24 cellular contexts compared by ENCODE assay signal in the genomic region with DNA sequence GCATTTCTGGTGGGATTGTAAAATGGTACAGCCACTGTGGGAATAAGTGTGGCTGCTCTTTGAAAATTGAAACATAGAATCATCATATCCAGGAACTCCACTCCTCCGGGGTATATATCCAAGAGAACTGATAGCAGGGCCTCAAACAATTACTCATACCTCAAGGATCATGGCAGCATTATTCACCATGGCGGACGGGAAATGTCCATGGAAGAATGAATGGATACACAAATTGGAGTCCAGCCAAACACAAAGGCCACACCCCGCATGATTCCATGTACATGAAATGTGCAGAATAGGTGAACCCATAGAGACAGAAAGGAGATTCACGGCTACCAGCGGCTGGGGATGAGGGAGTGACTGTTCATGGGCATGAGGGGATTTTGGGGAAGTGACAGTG. TPM values are rescaled to one million over a fixed set of nuclear protein-coding genes. Genes with fewer than 3 reads are reported as not detected.
DNase-seq lines count a peak whose midpoint lies in the region; ATAC-seq, FAIRE-seq and TF ChIP-seq lines count a peak whose summit lies in the region.
"Had no signal": no experiment of that assay in that cellular context is flagged by ENCODE, and none has a peak within 500 bp of the region (broad histone marks: within the 10 kb centered on the region; RNA-seq: fewer than 3 reads in every experiment).

No MANE protein-coding gene starts in this region.

- TF ChIP-seq CTCF in PC-3 (conservative IDR thresholded peaks at IDR 0.05; ENCODE audit: low read depth, low read length) (no peak), endothelial cell of umbilical vein (IDR thresholded peaks at IDR 0.05; ENCODE audit: extremely low read depth in 1 of 2, insufficient read depth in 1 of 2, low read depth in 1 of 2, low read length in 2 of 2) (no peak), omental fat pad (IDR thresholded peaks at IDR 0.05) (no peak)

- H3K27me3 ChIP-seq in PC-3 (ENCODE audit: low read length) (no peaks in the 10 kb centered on the region), endothelial cell of umbilical vein (ENCODE audit: control insufficient read depth in 2 of 2, insufficient read depth in 2 of 2, low read length in 2 of 2) (no peaks in the 10 kb centered on the region)
- H3K27me3 ChIP-seq: gastroesophageal sphincter, spleen, testis, vagina had no signal

- H3F3A ChIP-seq in PC-3 (ENCODE audit: low read length, unreplicated experiment), result no peaks in the 10 kb centered on the region

- TF ChIP-seq POLR2A in endothelial cell of umbilical vein (IDR thresholded peaks at IDR 0.05; ENCODE audit: low read depth, low read length), result no peak

- POLR2A ChIA-PET in PC-3 (lab: Charles Lee; ENCODE audit: unreplicated experiment), result no interaction called here
- POLR2A ChIA-PET in endothelial cell of umbilical vein (lab: Charles Lee), result no interaction called here

- dilution Hi-C loops in endothelial cell of umbilical vein (cut with MboI; ENCODE audit: extremely low pct_ligation_motif_present, low sequenced_read_pairs), result no loop called here

- H3K9ac ChIP-seq in PC-3 (ENCODE audit: low read length), result no peak overlapping the region
- H3K9ac ChIP-seq in endothelial cell of umbilical vein (replicated peaks; ENCODE audit: extremely low read depth, insufficient read depth, low read length), result no peak overlapping the region

- no peak overlapping the region for H3K4me2 ChIP-seq in PC-3 (ENCODE audit: low read length)
- no peak overlapping the region for H3K4me2 ChIP-seq in endothelial cell of umbilical vein (ENCODE audit: insufficient read depth, low read length)

- H3K36me3 ChIP-seq in PC-3 (ENCODE audit: low read depth, low read length), result no peaks in the 10 kb centered on the region
- no peaks in the 10 kb centered on the region for H3K36me3 ChIP-seq in endothelial cell of umbilical vein (ENCODE audit: control insufficient read depth in 2 of 2, extremely low read depth in 1 of 2, insufficient read depth in 2 of 2, low read length in 2 of 2)
- H3K36me3 ChIP-seq: gastroesophageal sphincter, HAP-1, spleen, vagina had no signal

- intact Hi-C loops in PC-3 (cut with micrococcal nuclease) (no loop called here), endothelial cell of umbilical vein (cut with micrococcal nuclease) (loop anchor here (5.0 kb wide), 1 partner anchor 166 kb away; no protein-coding TSS in a partner anchor)

- H4K20me1 ChIP-seq in PC-3 (ENCODE audit: low read length), result no peaks in the 10 kb centered on the region
- no peaks in the 10 kb centered on the region for H4K20me1 ChIP-seq in endothelial cell of umbilical vein (replicated peaks; ENCODE audit: control insufficient read depth, extremely low read depth, insufficient read depth, low read length)

- peak; percentile 29 for ATAC-seq in PC-3
- peak; percentile 38 for ATAC-seq in omental fat pad (ENCODE audit: low FRiP score)
- ATAC-seq in GM21515 (IDR thresholded peaks at IDR 0.05; ENCODE audit: unreplicated experiment), result no peak
- no peak for ATAC-seq in HG02588 (IDR thresholded peaks at IDR 0.05; ENCODE audit: unreplicated experiment)
- ATAC-seq: T-cell had no signal

- peak; percentile 41 for DNase-seq in HPDE6-E6E7 (ENCODE audit: extremely low spot score)
- DNase-seq in PC-3, result peak; percentile 67
- DNase-seq in endothelial cell of umbilical vein (ENCODE audit: low read depth, low spot score), result peak; percentile 65
- DNase-seq in omental fat pad (ENCODE audit: low spot score), result no peak
- DNase-seq in Kasumi-1 (lab: John Stamatoyannopoulos, UW), result no peak
- DNase-seq: activated CD4-positive, alpha-beta T cell treated with anti-CD3 and anti-CD28 coated beads for 4 hours; activated naive CD4-positive, alpha-beta T cell treated with anti-CD3 and anti-CD28 coated beads, Interleukin-2, amount 10 ng/mL, durations not matched to agents 7 days and 5 days; CD4-positive, alpha-beta memory T cell; DMS53; mesendoderm; naive B cell; NCI-H1436 treated with DMSO at 0.1 percent for 48 hours; NCI-H774; SHP77 treated with DMSO at 0.1 percent for 48 hours; spleen; stimulated activated CD4-positive, alpha-beta T cell treated with anti-CD3 and anti-CD28 coated beads, Interleukin-4, amount 100 ng/mL, for 1 hour; stimulated activated naive CD4-positive, alpha-beta T cell; T-cell; testis had no signal

- no peak overlapping the region for H3K4me3 ChIP-seq in PC-3 (ENCODE audit: low read length)
- no peak overlapping the region for H3K4me3 ChIP-seq in endothelial cell of umbilical vein (replicated peaks in 1 of 3; ENCODE audit: insufficient read depth in 1 of 3, low read depth in 1 of 3, low read length in 3 of 3)
- H3K4me3 ChIP-seq: gastroesophageal sphincter, HAP-1, spleen, testis, vagina had no signal

- H3K27ac ChIP-seq in PC-3 (ENCODE audit: low read length) (no peak overlapping the region), endothelial cell of umbilical vein (ENCODE audit: insufficient read depth, low read depth, low read length) (no peak overlapping the region)
- H3K27ac ChIP-seq: testis, vagina had no signal

- H3K9me1 ChIP-seq in endothelial cell of umbilical vein (replicated peaks; ENCODE audit: control insufficient read depth, extremely low read depth, insufficient read depth, low read length), result no peaks in the 10 kb centered on the region

- BruUV-seq in PC-3 (replicated peaks; lab: Mats Ljungman, UMichigan) (no TSS peak), endothelial cell of umbilical vein (replicated peaks; lab: Mats Ljungman, UMichigan) (no TSS peak)

- CTCF ChIA-PET in PC-3 (lab: Charles Lee) (no interaction called here), endothelial cell of umbilical vein (lab: Charles Lee) (interaction anchor here (0.9 to 1.0 kb wide), 2 partner anchors 12 to 184 kb away, joined by 3 read pairs; no protein-coding TSS in a partner anchor)

- H3K9me2 ChIP-seq in PC-3 (replicated peaks; ENCODE audit: low read length), result no peaks in the 10 kb centered on the region

- no peak overlapping the region for H2AFZ ChIP-seq in PC-3 (ENCODE audit: low read length)
- H2AFZ ChIP-seq in endothelial cell of umbilical vein (ENCODE audit: low read depth, low read length), result no peak overlapping the region

- H3K79me2 ChIP-seq in PC-3 (ENCODE audit: low read length) (no peaks in the 10 kb centered on the region), endothelial cell of umbilical vein (ENCODE audit: control insufficient read depth, insufficient read depth, low read length) (no peaks in the 10 kb centered on the region)

- H3K9me3 ChIP-seq in PC-3 (ENCODE audit: low read length) (no peaks in the 10 kb centered on the region), endothelial cell of umbilical vein (replicated peaks; ENCODE audit: control insufficient read depth, insufficient read depth, low read length) (no peaks in the 10 kb centered on the region)
- H3K9me3 ChIP-seq: HAP-1, testis, vagina had no signal

- no peaks in the 10 kb centered on the region for H3K4me1 ChIP-seq in PC-3 (ENCODE audit: insufficient read depth, low read length)
- peaks cover 8% of the 10 kb centered on the region for H3K4me1 ChIP-seq in endothelial cell of umbilical vein (ENCODE audit: control insufficient read depth, extremely low read depth, insufficient read depth, low read length)
- H3K4me1 ChIP-seq: gastroesophageal sphincter, HAP-1, vagina had no signal

- FAIRE-seq in endothelial cell of umbilical vein (lab: Jason Lieb, UNC), result peak; percentile 96

TF ChIP-seq in endothelial cell of umbilical vein, 7 proteins besides CTCF, POLR2A, EP300 and RAD21:
- TF ChIP-seq EZH2 (IDR thresholded peaks at IDR 0.05; ENCODE audit: borderline replicate concordance, low read depth, low read length, severe bottlenecking), result no peak
- no peak for TF ChIP-seq FOS (IDR thresholded peaks at IDR 0.05; ENCODE audit: borderline replicate concordance, insufficient read depth, low read length)
- peak; percentile 18 for TF ChIP-seq GATA2 (IDR thresholded peaks at IDR 0.05; ENCODE audit: insufficient read depth, insufficient read length, low read depth, low read length)
- TF ChIP-seq, protein P1, sequence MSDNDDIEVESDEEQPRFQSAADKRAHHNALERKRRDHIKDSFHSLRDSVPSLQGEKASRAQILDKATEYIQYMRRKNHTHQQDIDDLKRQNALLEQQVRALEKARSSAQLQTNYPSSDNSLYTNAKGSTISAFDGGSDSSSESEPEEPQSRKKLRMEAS (IDR thresholded peaks at IDR 0.05; ENCODE audit: insufficient read depth, insufficient read length), result no peak
- no peak for TF ChIP-seq MYC (IDR thresholded peaks at IDR 0.05; ENCODE audit: low read depth, low read length)
- peak; percentile 14 for TF ChIP-seq POLR2AphosphoS5 (IDR thresholded peaks at IDR 0.05; ENCODE audit: insufficient read depth, low read depth, low read length)
- TF ChIP-seq JUN (IDR thresholded peaks at IDR 0.05; ENCODE audit: borderline replicate concordance, insufficient read depth, insufficient read length, low read depth), result peak; percentile 47

RNA-seq across cellular contexts. Expression of gene NCOR2, which starts 13.9 kb away (rescaled TPM):
- total RNA-seq in PC-3 (2014; rRNA removed), result 117 and 218 TPM in 2 replicates
- 241 and 297 TPM in 2 replicates for total RNA-seq in endothelial cell of umbilical vein
- 20.9 and 26.5 TPM in 2 replicates for polyA plus RNA-seq in endothelial cell of umbilical vein
- 28.9 and 33.3 TPM in 2 replicates for polyA plus RNA-seq in endothelial cell of umbilical vein (2011; cell fraction: cytosol; rRNA removed)
- polyA plus RNA-seq in endothelial cell of umbilical vein (2011; cell fraction: nucleus; rRNA removed), result 83.4 and 92.8 TPM in 2 replicates
- 128 and 157 TPM in 2 replicates for polyA plus RNA-seq in endothelial cell of umbilical vein (2012)
- 26.9 and 33.3 TPM in 2 replicates for polyA minus RNA-seq in endothelial cell of umbilical vein
- 37.7 TPM for polyA minus RNA-seq in endothelial cell of umbilical vein (2011; cell fraction: cytosol; rRNA and poly(A)+ RNA removed)
- polyA minus RNA-seq in endothelial cell of umbilical vein (2011; cell fraction: nucleus; rRNA and poly(A)+ RNA removed), result 53.8 and 94.2 TPM in 2 replicates
- 10 to 100 TPM; 53.4 to 85.3 (median 71.9) TPM for total RNA-seq in omental fat pad

Comparison
In these comparisons a context has a peak if more than half of its experiments do, and no peak if none do; other contexts are left out.
1. DNase-seq: peak in HPDE6-E6E7 (single experiment), PC-3 (single experiment) and endothelial cell of umbilical vein (single experiment); none in omental fat pad (single experiment) and Kasumi-1 (0 of 2).
2. ATAC-seq: peak in PC-3 (single experiment) and omental fat pad (single experiment); none in GM21515 (single experiment) and HG02588 (single experiment).